In genomic region chr1:239455743-239456142, GRCh38 we compare ENCODE assay signal across 26 cellular contexts.
"Had no signal": no experiment of that assay in that cellular context is flagged by ENCODE, and none has a peak within 500 bp of the region (broad histone marks: within the 10 kb centered on the region; RNA-seq: fewer than 3 reads in every experiment).

No MANE protein-coding gene starts in this region.

- H3K27ac Mint-ChIP-seq: dendritic cell treated with granulocyte-macrophage colony-stimulating factor and Interleukin-4, amounts not matched to agents 40 ng/mL and 50 ng/mL, for 4 days; effector memory CD8-positive, alpha-beta T cell; endodermal cell; mesothelial cell of epicardium; naive B cell had no signal

- H3K4me3 Mint-ChIP-seq: dendritic cell treated with granulocyte-macrophage colony-stimulating factor and Interleukin-4, amounts not matched to agents 40 ng/mL and 50 ng/mL, for 4 days; effector memory CD8-positive, alpha-beta T cell; endodermal cell; mesothelial cell of epicardium had no signal

- H3K4me1 Mint-ChIP-seq: endodermal cell, mesothelial cell of epicardium had no signal

- H3K9me3 ChIP-seq: esophagus squamous epithelium, gastrocnemius medialis, lower lobe of right lung had no signal

- H3K36me3 Mint-ChIP-seq: naive B cell had no signal

- FAIRE-seq: islet of Langerhans, keratinocyte had no signal

- H3K36me3 ChIP-seq: esophagus squamous epithelium, gastrocnemius medialis, heart right ventricle, left lung, lower lobe of right lung had no signal

- H3K27me3 ChIP-seq: esophagus squamous epithelium, gastrocnemius medialis, heart right ventricle, left lung had no signal

- H3K4me1 ChIP-seq: esophagus squamous epithelium, gastrocnemius medialis, heart right ventricle, left lung, lower lobe of right lung had no signal

- ATAC-seq: effector memory CD8-positive, alpha-beta T cell; esophagus mucosa; gastrocnemius medialis; heart right ventricle; left cardiac atrium; left lung; left ventricle myocardium superior; lower lobe of right lung; mucosa of descending colon had no signal

- DNase-seq: cortex of kidney; effector CD8-positive, alpha-beta T cell; effector memory CD8-positive, alpha-beta T cell; endodermal cell; erythroblast; esophagus squamous epithelium; foreskin fibroblast; foreskin melanocyte; gastrocnemius medialis; glutamatergic neuron; head of caudate nucleus; heart right ventricle; hippocampal formation; left cardiac atrium; left lung; left ventricle myocardium superior; lower lobe of right lung; mesenchymal stem cell; mucosa of descending colon; naive B cell had no signal

- H3K27me3 Mint-ChIP-seq: dendritic cell treated with granulocyte-macrophage colony-stimulating factor and Interleukin-4, amounts not matched to agents 40 ng/mL and 50 ng/mL, for 4 days; effector memory CD8-positive, alpha-beta T cell; naive B cell had no signal

- H3K27ac ChIP-seq: epithelial cell of prostate, esophagus squamous epithelium, gastrocnemius medialis, heart right ventricle, left lung, lower lobe of right lung had no signal

- H3K4me3 ChIP-seq: esophagus squamous epithelium, gastrocnemius medialis, heart right ventricle, left lung, lower lobe of right lung, mucosa of descending colon had no signal
